ENCODE assay signal across 8 cellular contexts in genomic region chr6:106630366-106630765, GRCh38. TPM values are rescaled to one million over a fixed set of nuclear protein-coding genes. Genes with fewer than 3 reads are reported as not detected.
DNase-seq lines count a peak whose midpoint lies in the region; TF ChIP-seq lines count a peak whose summit lies in the region.

No MANE protein-coding gene starts in this region.

- peak overlapping the region; percentile 93 to 99 (median 98) for H3K4me3 Mint-ChIP-seq in CD8-positive, alpha-beta memory T cell
- H3K4me3 Mint-ChIP-seq in chondrocyte (ENCODE audit: unreplicated experiment) = peak overlapping the region; percentile 89
- peak overlapping the region; percentile 92 to 96 (median 95) for H3K4me3 Mint-ChIP-seq in nephron

- TF ChIP-seq CTCF in chondrocyte (IDR thresholded peaks at IDR 0.05) (no peak), nephron (IDR thresholded peaks at IDR 0.05; ENCODE audit: unreplicated experiment in 3 of 3) (no peak)

- no peaks in the 10 kb centered on the region for H3K36me3 ChIP-seq in CD8-positive, alpha-beta memory T cell (ENCODE audit: insufficient read depth, low read length)
- no peaks in the 10 kb centered on the region; the same call in 1 of the 2 replicates for H3K36me3 ChIP-seq in KOPT-K1 (ENCODE audit: insufficient read depth, low read length)

- H3K4me3 ChIP-seq in CD8-positive, alpha-beta memory T cell (ENCODE audit: low read length) = peak overlapping the region; percentile 93

- H3K27ac Mint-ChIP-seq in CD8-positive, alpha-beta memory T cell = peak overlapping the region in 7 of 8 donors; percentile 95 to 99 (median 98)
- H3K27ac Mint-ChIP-seq in chondrocyte (ENCODE audit: unreplicated experiment) = peak overlapping the region; percentile 94
- peak overlapping the region; percentile 91 to 98 (median 96) for H3K27ac Mint-ChIP-seq in nephron

- CTCF ChIA-PET in CD8-positive, alpha-beta memory T cell (lab: Charles Lee) = no interaction called here

- H3K36me3 Mint-ChIP-seq in CD8-positive, alpha-beta memory T cell = peaks cover 0 to 20% (median 7%) of the 10 kb centered on the region in 3 donors
- H3K36me3 Mint-ChIP-seq in chondrocyte (ENCODE audit: low read depth) = peaks cover 3% of the 10 kb centered on the region
- H3K36me3 Mint-ChIP-seq in nephron (ENCODE audit: low read depth) = peaks cover 8% of the 10 kb centered on the region

- POLR2A ChIA-PET in CD8-positive, alpha-beta memory T cell (lab: Charles Lee) = interaction anchor here (0.6 kb wide), 1 partner anchor 1248 kb away, joined by 3 read pairs; no protein-coding TSS in a partner anchor

- DNase-seq in CD8-positive, alpha-beta memory T cell = no peak
- DNase-seq in chondrocyte (ENCODE audit: low spot score) = no peak
- no peak for DNase-seq in stimulated activated CD4-positive, alpha-beta T cell treated with anti-CD3 and anti-CD28 coated beads, Interleukin-4, amount 100 ng/mL, for 24 hours
- DNase-seq in DMS153 (lab: John Stamatoyannopoulos, UW) = no peak
- no peak for DNase-seq in islet precursor cell
- no peak for DNase-seq in cerebellum (ENCODE audit: low spot score)

- peaks cover 36 to 54% (median 44%) of the 10 kb centered on the region in 3 donors for H3K4me1 Mint-ChIP-seq in CD8-positive, alpha-beta memory T cell
- H3K4me1 Mint-ChIP-seq in chondrocyte (ENCODE audit: low read depth) (peaks cover 27% of the 10 kb centered on the region), nephron (peaks cover 16% of the 10 kb centered on the region)

- H3K4me1 ChIP-seq in CD8-positive, alpha-beta memory T cell (ENCODE audit: insufficient read depth, low read length) = peaks cover 22% of the 10 kb centered on the region

- H3K27ac ChIP-seq in CD8-positive, alpha-beta memory T cell (ENCODE audit: low read depth, low read length) = no peak overlapping the region
- peak overlapping the region; percentile 75 for H3K27ac ChIP-seq in KOPT-K1 (ENCODE audit: low read depth, low read length, poor library complexity, severe bottlenecking)

- no peaks in the 10 kb centered on the region for H3K27me3 Mint-ChIP-seq in CD8-positive, alpha-beta memory T cell
- H3K27me3 Mint-ChIP-seq in chondrocyte (ENCODE audit: low read depth) (no peaks in the 10 kb centered on the region), nephron (ENCODE audit: low read depth) (no peaks in the 10 kb centered on the region)

- H3K9me3 Mint-ChIP-seq in CD8-positive, alpha-beta memory T cell = no peaks in the 10 kb centered on the region
- no peaks in the 10 kb centered on the region for H3K9me3 Mint-ChIP-seq in chondrocyte (ENCODE audit: low read depth)
- no peaks in the 10 kb centered on the region for H3K9me3 Mint-ChIP-seq in nephron

- H3K27me3 ChIP-seq in CD8-positive, alpha-beta memory T cell (ENCODE audit: insufficient read depth, low read length, poor library complexity, severe bottlenecking) = no peaks in the 10 kb centered on the region

- H3K9me3 ChIP-seq in CD8-positive, alpha-beta memory T cell (ENCODE audit: low read length) = no peaks in the 10 kb centered on the region
- H3K9me3 ChIP-seq in KOPT-K1 (ENCODE audit: insufficient read depth, low read length, poor library complexity, severe bottlenecking) = no peaks in the 10 kb centered on the region

RNA-seq across cellular contexts. Expression of gene QRSL1, which starts 1.0 kb away (rescaled TPM):
- total RNA-seq in CD8-positive, alpha-beta memory T cell = 10 to 100 TPM; 23.0 to 27.2 TPM
- 9.7 TPM for polyA plus RNA-seq in CD8-positive, alpha-beta memory T cell
- total RNA-seq in chondrocyte (8.6 to 12.5 TPM (median 9.7 TPM) in 3 replicates), cerebellum (20.7 TPM)

RNA-seq across cellular contexts. Expression of gene RTN4IP1, which starts 1.1 kb away (rescaled TPM):
- 10 to 100 TPM in 1 of 2 experiments, 1 to 10 TPM in 1; 9.5 to 10.3 TPM for total RNA-seq in CD8-positive, alpha-beta memory T cell
- polyA plus RNA-seq in CD8-positive, alpha-beta memory T cell = 7.2 TPM
- total RNA-seq in chondrocyte (3.5 to 6.0 TPM (median 3.7 TPM) in 3 replicates), cerebellum (9.6 TPM)
